9 cellular contexts compared by ENCODE assay signal in the genomic region with DNA sequence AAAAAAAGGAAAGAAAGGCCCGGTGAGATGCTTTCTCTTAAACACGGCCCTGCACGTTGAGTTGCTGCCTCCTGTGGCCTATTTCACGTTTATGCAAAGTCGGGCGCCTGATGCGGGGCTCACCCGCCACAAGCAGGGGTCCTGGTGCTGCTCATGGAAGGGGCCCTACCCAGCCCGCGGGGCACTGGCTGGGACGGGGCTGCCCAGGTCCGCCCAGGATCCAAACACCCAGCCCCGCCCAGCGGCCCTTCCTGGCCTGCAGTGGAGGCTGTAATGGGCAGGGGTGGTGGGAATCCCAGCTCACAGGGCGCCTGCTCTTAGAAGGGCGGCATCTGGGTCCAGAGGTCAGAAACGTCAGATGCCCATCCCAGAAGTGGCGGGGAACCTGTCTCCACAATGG. TPM values are rescaled to one million over a fixed set of nuclear protein-coding genes. Genes with fewer than 3 reads are reported as not detected.
A peak's percentile ranks its signal among the peaks of the same experiment; 100 is the strongest.
DNase-seq lines count a peak whose midpoint lies in the region; ATAC-seq and TF ChIP-seq lines count a peak whose summit lies in the region.
"Had no signal": no experiment of that assay in that cellular context is flagged by ENCODE, and none has a peak within 500 bp of the region (broad histone marks: within the 10 kb centered on the region; RNA-seq: fewer than 3 reads in every experiment).

No MANE protein-coding gene starts in this region.

- H3K9me3 Mint-ChIP-seq in osteocyte (ENCODE audit: unreplicated experiment) = peaks cover 31% of the 10 kb centered on the region

- H3K9me3 ChIP-seq in T-helper 17 cell (ENCODE audit: control insufficient read depth, low read length, poor library complexity, severe bottlenecking) = peaks cover 6% of the 10 kb centered on the region

- POLR2A ChIA-PET in BJ (lab: Charles Lee) = no interaction called here

- H3K27me3 Mint-ChIP-seq in T-helper 17 cell (peaks cover 25% of the 10 kb centered on the region), osteocyte (ENCODE audit: unreplicated experiment) (no peaks in the 10 kb centered on the region)

- ATAC-seq in T-helper 17 cell (no peak), GM18502 (IDR thresholded peaks at IDR 0.05; ENCODE audit: poor library complexity, unreplicated experiment) (no peak)
- ATAC-seq: Panc1 had no signal

- DNase-seq in BJ (ENCODE audit: low read depth) (no peak), T-helper 17 cell (peak in 2 of 3 donors; percentile 6 to 9), foreskin fibroblast (peak in 1 of 2 donors; percentile 67), osteocyte (ENCODE audit: extremely low spot score, unreplicated experiment) (peak; percentile 83), HT-29 (ENCODE audit: low spot score) (no peak), NCI-H2107 treated with DMSO at 0.1 percent for 48 hours (lab: John Stamatoyannopoulos, UW; ENCODE audit: unreplicated experiment) (no peak), UCSD-AML1 (lab: John Stamatoyannopoulos, UW; ENCODE audit: unreplicated experiment) (no peak)

- H3K4me3 Mint-ChIP-seq in T-helper 17 cell = no peak overlapping the region
- H3K4me3 Mint-ChIP-seq in osteocyte (ENCODE audit: unreplicated experiment) = peak overlapping the region; percentile 88

- peaks cover 3% of the 10 kb centered on the region for H3K36me3 Mint-ChIP-seq in T-helper 17 cell (ENCODE audit: low read depth)
- H3K36me3 Mint-ChIP-seq in osteocyte (ENCODE audit: unreplicated experiment) = peaks cover 32% of the 10 kb centered on the region

- no peak overlapping the region for H3K27ac Mint-ChIP-seq in T-helper 17 cell
- H3K27ac Mint-ChIP-seq in osteocyte (ENCODE audit: unreplicated experiment) = peak overlapping the region; percentile 83

- H3K27me3 ChIP-seq in BJ (ENCODE audit: control insufficient read depth, insufficient read depth, low read length) = no peaks in the 10 kb centered on the region

- no peaks in the 10 kb centered on the region for H3K36me3 ChIP-seq in BJ (ENCODE audit: control insufficient read depth, insufficient read depth, low read length)

- CTCF ChIA-PET in BJ (lab: Yijun Ruan, JAX) = interaction anchor here (0.6 to 3.5 kb wide), 4 partner anchors 9 to 214 kb away, joined by 3 to 21 read pairs (median 4); no protein-coding TSS in a partner anchor

- peak overlapping the region; percentile 88 for H3K4me3 ChIP-seq in BJ (ENCODE audit: low read depth, low read length)
- H3K4me3 ChIP-seq in foreskin fibroblast (ENCODE audit: low read depth in 1 of 2, low read length in 2 of 2) = peak overlapping the region; percentile 77 to 96

- TF ChIP-seq CTCF in BJ (IDR thresholded peaks at IDR 0.05; ENCODE audit: insufficient read depth, low read depth, low read length) (peak; percentile 29), foreskin fibroblast (IDR thresholded peaks at IDR 0.05; ENCODE audit: low read depth, low read length) (peak; percentile 16), osteocyte (IDR thresholded peaks at IDR 0.05) (peak; percentile 31)

- H3K4me1 Mint-ChIP-seq in T-helper 17 cell (peaks cover 10% of the 10 kb centered on the region), osteocyte (ENCODE audit: unreplicated experiment) (peaks cover 43% of the 10 kb centered on the region)

RNA-seq across cellular contexts. Expression of a gene that starts 1.6 kb away (rescaled TPM):
- 412 and 665 TPM in 2 replicates for polyA plus RNA-seq in BJ (2011; rRNA removed)
- polyA minus RNA-seq in BJ (2011; rRNA and poly(A)+ RNA removed) = 246 and 249 TPM in 2 replicates
- total RNA-seq in T-helper 17 cell (10 to 100 TPM; 15.1 to 19.8 TPM), osteocyte (1,821 and 1,951 TPM in 2 replicates)
- not detected in 2 replicates for total RNA-seq in HT-29 (2014; rRNA removed; shearing (Covaris generic))

RNA-seq across cellular contexts. Expression of a gene that starts 55.9 kb away (rescaled TPM):
- polyA plus RNA-seq in BJ (2011; rRNA removed) = 0.05 and 0.06 TPM in 2 replicates
- polyA minus RNA-seq in BJ (2011; rRNA and poly(A)+ RNA removed) = not detected in 2 replicates
- total RNA-seq in T-helper 17 cell = 1 to 10 TPM in 1 of 2 donors, not detected in 1; 1.1 TPM
- total RNA-seq in osteocyte = 2.3 and 2.5 TPM in 2 replicates
- 0.33 TPM in 1 of 2 replicates, not detected in the other for total RNA-seq in HT-29 (2014; rRNA removed; shearing (Covaris generic))

Comparison
In these comparisons a context has a peak if more than half of its experiments do, and no peak if none do; other contexts are left out.
1. DNase-seq: peak in T-helper 17 cell (2 of 3) and osteocyte (single experiment); none in BJ (single experiment), HT-29 (single experiment), NCI-H2107 treated with DMSO at 0.1 percent for 48 hours (single experiment) and UCSD-AML1 (single experiment).
2. RNA of a gene that starts 1.6 kb away (total RNA-seq): 1,821 to 1,951 TPM in osteocyte; 15.1 to 19.8 TPM in T-helper 17 cell and not detected in HT-29; every median in the first group is over 10 times any median in the second.
3. Peak in every context shown above with its lines, with median percentiles within 50 percentile points of each other: CTCF ChIP-seq.